ENCODE assay signal across 1 cellular context in genomic region chr5:74642543-74642863, GRCh38.
TF ChIP-seq lines count a peak whose summit lies in the region.

No MANE protein-coding gene starts in this region.

TF ChIP-seq in HCT116, 20 proteins besides CTCF, POLR2A, EP300 and RAD21 (continued from another document):
- TF ChIP-seq REST (IDR thresholded peaks at IDR 0.05; ENCODE audit: low read depth) (no peak), SIN3A (IDR thresholded peaks at IDR 0.05; ENCODE audit: low read depth) (no peak), EZH2 (IDR thresholded peaks at IDR 0.05) (no peak), ZNF274 (IDR thresholded peaks at IDR 0.05; ENCODE audit: low read depth, low read length) (no peak), SP1 (IDR thresholded peaks at IDR 0.05; ENCODE audit: low read depth) (no peak), JUND (IDR thresholded peaks at IDR 0.05) (no peak), ELF1 (IDR thresholded peaks at IDR 0.05; ENCODE audit: borderline replicate concordance, low read depth) (no peak), SRF (IDR thresholded peaks at IDR 0.05; ENCODE audit: low read depth) (no peak)
